ENCODE assay signal across 8 cellular contexts in genomic region chr7:1160665-1161010, GRCh38. TPM values are rescaled to one million over a fixed set of nuclear protein-coding genes. Genes with fewer than 3 reads are reported as not detected.
A peak's percentile ranks its signal among the peaks of the same experiment; 100 is the strongest.
DNase-seq lines count a peak whose midpoint lies in the region; ATAC-seq and TF ChIP-seq lines count a peak whose summit lies in the region.

No MANE protein-coding gene starts in this region.

- no peaks in the 10 kb centered on the region for H3K27me3 Mint-ChIP-seq in activated CD8-positive, alpha-beta T cell treated with anti-CD3 and anti-CD28 coated beads, Interleukin-2, amount 10 ng/mL, durations not matched to agents 7 days and 5 days (ENCODE audit: low read depth)

- H4K20me1 ChIP-seq in HCT116 (ENCODE audit: insufficient read depth): no peaks in the 10 kb centered on the region

- peak; percentile 53 for DNase-seq in EH (ENCODE audit: low read depth)
- DNase-seq in HCT116 (ENCODE audit: low read depth, low spot score): no peak
- DNase-seq in activated CD8-positive, alpha-beta T cell treated with anti-CD3 and anti-CD28 coated beads, Interleukin-2, amount 10 ng/mL, durations not matched to agents 7 days and 5 days: no peak
- DNase-seq in heart right ventricle: no peak
- no peak for DNase-seq in sigmoid colon
- no peak for DNase-seq in DMS79 (lab: John Stamatoyannopoulos, UW)

- no TSS peak for BruUV-seq in HCT116 (replicated peaks; lab: Mats Ljungman, UMichigan)

- H3K36me3 Mint-ChIP-seq in activated CD8-positive, alpha-beta T cell treated with anti-CD3 and anti-CD28 coated beads, Interleukin-2, amount 10 ng/mL, durations not matched to agents 7 days and 5 days (ENCODE audit: low read depth): peaks cover 24% of the 10 kb centered on the region

- H3K36me3 ChIP-seq in HCT116 (ENCODE audit: control insufficient read depth in 1 of 2, insufficient read depth in 2 of 2, low read length in 2 of 2) (peaks cover 0 to 19% of the 10 kb centered on the region in 2 experiments; a peak in 3 of 4 replicates), heart right ventricle (peaks cover 0 to 58% (median 9%) of the 10 kb centered on the region in 9 donors), sigmoid colon (peaks cover 0 to 48% (median 12%) of the 10 kb centered on the region in 4 donors)

- peak overlapping the region; percentile 85 for H3K9ac ChIP-seq in HCT116 (ENCODE audit: low read length)

- peaks cover 28% of the 10 kb centered on the region for H3K4me1 Mint-ChIP-seq in activated CD8-positive, alpha-beta T cell treated with anti-CD3 and anti-CD28 coated beads, Interleukin-2, amount 10 ng/mL, durations not matched to agents 7 days and 5 days (ENCODE audit: low read depth)

- H3K4me2 ChIP-seq in HCT116 (ENCODE audit: low read length): peak overlapping the region; percentile 80

- TF ChIP-seq RAD21 in HCT116 (IDR thresholded peaks at IDR 0.05; ENCODE audit: low read depth): no peak

- peaks cover 9 to 36% of the 10 kb centered on the region in 2 experiments for H3K4me1 ChIP-seq in HCT116 (ENCODE audit: control insufficient read depth in 1 of 2, insufficient read depth in 2 of 2, low read length in 2 of 2)
- peaks cover 7 to 28% (median 22%) of the 10 kb centered on the region in 9 donors for H3K4me1 ChIP-seq in heart right ventricle
- peaks cover 0 to 28% (median 23%) of the 10 kb centered on the region in 4 donors for H3K4me1 ChIP-seq in sigmoid colon

- no peak for TF ChIP-seq EP300 in sigmoid colon (IDR thresholded peaks at IDR 0.05)

- peak overlapping the region; percentile 81 for H3K4me3 Mint-ChIP-seq in activated CD8-positive, alpha-beta T cell treated with anti-CD3 and anti-CD28 coated beads, Interleukin-2, amount 10 ng/mL, durations not matched to agents 7 days and 5 days

- TF ChIP-seq POLR2A in HCT116 (IDR thresholded peaks at IDR 0.05; ENCODE audit: borderline replicate concordance, extremely low read depth, insufficient read depth, insufficient read length): no peak
- no peak for TF ChIP-seq POLR2A in sigmoid colon (IDR thresholded peaks at IDR 0.05)

- TF ChIP-seq CTCF in HCT116 (IDR thresholded peaks at IDR 0.05 in 2 of 3, conservative IDR thresholded peaks at IDR 0.05 in 1 of 3; ENCODE audit: borderline replicate concordance in 1 of 3, insufficient read depth in 1 of 3, low read depth in 2 of 3, low read length in 2 of 3) (no peak), heart right ventricle (IDR thresholded peaks at IDR 0.05) (no peak), sigmoid colon (IDR thresholded peaks at IDR 0.05) (no peak)

- peak overlapping the region; percentile 92 for H3K27ac Mint-ChIP-seq in activated CD8-positive, alpha-beta T cell treated with anti-CD3 and anti-CD28 coated beads, Interleukin-2, amount 10 ng/mL, durations not matched to agents 7 days and 5 days

- no peaks in the 10 kb centered on the region for H3K9me3 ChIP-seq in HCT116 (ENCODE audit: control insufficient read depth in 1 of 2, insufficient read depth in 1 of 2, low read depth in 1 of 2, low read length in 2 of 2)
- H3K9me3 ChIP-seq in heart right ventricle: no peaks in the 10 kb centered on the region
- H3K9me3 ChIP-seq in sigmoid colon: no peaks in the 10 kb centered on the region

- peak overlapping the region; percentile 74 to 99 for H3K4me3 ChIP-seq in HCT116 (replicated peaks in 1 of 2; ENCODE audit: low read depth in 1 of 2, low read length in 2 of 2)
- peak overlapping the region; percentile 52 to 100 (median 91) for H3K4me3 ChIP-seq in heart right ventricle
- H3K4me3 ChIP-seq in sigmoid colon: peak overlapping the region; percentile 78 to 100 (median 94)

- ATAC-seq in HCT116: peak; percentile 40
- peak; percentile 25 for ATAC-seq in activated CD8-positive, alpha-beta T cell treated with anti-CD3 and anti-CD28 coated beads, Interleukin-2, amount 10 ng/mL, durations not matched to agents 7 days and 5 days
- peak in 7 of 8 donors; percentile 17 to 52 (median 26) for ATAC-seq in heart right ventricle
- ATAC-seq in HG03045 (IDR thresholded peaks at IDR 0.05; ENCODE audit: unreplicated experiment): no peak
- ATAC-seq in GM21447 (IDR thresholded peaks at IDR 0.05; ENCODE audit: unreplicated experiment): no peak

- WGBS in heart right ventricle, 2 donors: 26 to 31% methylated on average over 19 of the region's 19 CpGs
- WGBS in sigmoid colon, 2 donors: 21 to 33% methylated on average over 19 of the region's 19 CpGs

- CTCF ChIA-PET in HCT116 (lab: Charles Lee): interaction anchor here (1.0 to 1.9 kb wide), 2 partner anchors 16 to 23 kb away, joined by 3 to 9 read pairs; no protein-coding TSS in a partner anchor
- CTCF ChIA-PET in activated CD8-positive, alpha-beta T cell treated with anti-CD3 and anti-CD28 coated beads, Interleukin-2, amount 10 ng/mL, durations not matched to agents 7 days and 5 days (lab: Charles Lee): interaction anchor here (1.0 to 1.6 kb wide), 7 partner anchors 9 to 168 kb away, joined by 3 to 15 read pairs (median 5); a partner anchor contains a TSS

- peaks cover 51% of the 10 kb centered on the region for H3K79me2 ChIP-seq in HCT116 (ENCODE audit: insufficient read depth, low read length)

- H3K27ac ChIP-seq in HCT116 (ENCODE audit: low read depth, low read length) (peak overlapping the region; percentile 93), heart right ventricle (peak overlapping the region; percentile 85 to 100 (median 98)), sigmoid colon (peak overlapping the region; percentile 87 to 96 (median 92))

- no peak overlapping the region for H2AFZ ChIP-seq in HCT116 (ENCODE audit: low read depth, low read length, poor library complexity, severe bottlenecking)

- no peaks in the 10 kb centered on the region for H3K9me3 Mint-ChIP-seq in activated CD8-positive, alpha-beta T cell treated with anti-CD3 and anti-CD28 coated beads, Interleukin-2, amount 10 ng/mL, durations not matched to agents 7 days and 5 days (ENCODE audit: insufficient read depth)

- RAD21 ChIA-PET in HCT116 (lab: Charles Lee; ENCODE audit: low non-redundant PET in 1 of 2, low total read pairs in 2 of 2, uncharacterized antibody in 2 of 2, unreplicated experiment in 2 of 2): no interaction called here

- POLR2A ChIA-PET in HCT116 (lab: Charles Lee): no interaction called here
- POLR2A ChIA-PET in activated CD8-positive, alpha-beta T cell treated with anti-CD3 and anti-CD28 coated beads, Interleukin-2, amount 10 ng/mL, durations not matched to agents 7 days and 5 days (lab: Charles Lee): interaction anchor here (0.6 to 1.6 kb wide), 11 partner anchors 9 to 69 kb away, joined by 3 to 9 read pairs (median 3); a partner anchor contains a TSS

- intact Hi-C loops in HCT116 (cut with micrococcal nuclease) (no loop called here), heart right ventricle (cut with DNase I) (loop anchor here in 3 of 10 donors (1.0 to 10.0 kb wide), 3 partner anchors 22 to 166 kb away; partner anchors contain the start of gene GPER1 (in 1 of the 3)), sigmoid colon (cut with DNase I) (loop anchor here (5.0 kb wide), 1 partner anchor 73 kb away; the partner anchor contains the start of gene GPER1)

- H3K27me3 ChIP-seq in HCT116 (ENCODE audit: insufficient read depth, low read length) (no peaks in the 10 kb centered on the region), heart right ventricle (no peaks in the 10 kb centered on the region), sigmoid colon (no peaks in the 10 kb centered on the region)

- no peaks in the 10 kb centered on the region for H3K9me2 ChIP-seq in HCT116 (ENCODE audit: insufficient read depth)

TF ChIP-seq in HCT116, 20 proteins besides CTCF, POLR2A, EP300 and RAD21:
- TF ChIP-seq CEBPB (IDR thresholded peaks at IDR 0.05; ENCODE audit: low read depth): no peak
- no peak for TF ChIP-seq ATF3 (IDR thresholded peaks at IDR 0.05)
- TF ChIP-seq ZNF274 (IDR thresholded peaks at IDR 0.05; ENCODE audit: low read depth, low read length): no peak
- TF ChIP-seq CBX3 (IDR thresholded peaks at IDR 0.05; ENCODE audit: low read depth): no peak
- peak; percentile 47; the same call in 1 of the 2 replicates for TF ChIP-seq ZFX (IDR thresholded peaks at IDR 0.05)

RNA-seq across cellular contexts. Expression of gene ZFAND2A, which starts 0.6 kb away (rescaled TPM):
- 19.1 TPM for total RNA-seq in HCT116 (2021; ENCODE audit: unreplicated experiment)
- 30.7 and 36.2 TPM in 2 replicates for polyA plus RNA-seq in HCT116 (2012)
- total RNA-seq in activated CD8-positive, alpha-beta T cell treated with anti-CD3 and anti-CD28 coated beads, Interleukin-2, amount 10 ng/mL, durations not matched to agents 7 days and 5 days: 10 to 100 TPM; 25.6 to 26.0 TPM
- 10 to 100 TPM in 4 of 10 donors, 1 to 10 TPM in 6; 4.4 to 11.2 (median 7.7) TPM for total RNA-seq in heart right ventricle
- polyA plus RNA-seq in heart right ventricle: 10 to 100 TPM; 26.9 to 32.6 TPM
- 10 to 100 TPM; 21.6 to 28.2 (median 25.0) TPM for total RNA-seq in sigmoid colon
- polyA plus RNA-seq in sigmoid colon: 100 to 1,000 TPM in 1 of 3 donors, 10 to 100 TPM in 2; 35.5 to 231 (median 99.7) TPM

Comparison
In these comparisons a context has a peak if more than half of its experiments do, and no peak if none do; other contexts are left out.
1. ATAC-seq: peak in HCT116 (single experiment), activated CD8-positive, alpha-beta T cell treated with anti-CD3 and anti-CD28 coated beads, Interleukin-2, amount 10 ng/mL, durations not matched to agents 7 days and 5 days (single experiment) and heart right ventricle (7 of 8); none in HG03045 (single experiment) and GM21447 (single experiment).
2. Peak in every context shown above with its lines, with median percentiles within 50 percentile points of each other: H3K27ac ChIP-seq and H3K4me3 ChIP-seq.